ENCODE assay signal across 6 cellular contexts in the genomic region with DNA sequence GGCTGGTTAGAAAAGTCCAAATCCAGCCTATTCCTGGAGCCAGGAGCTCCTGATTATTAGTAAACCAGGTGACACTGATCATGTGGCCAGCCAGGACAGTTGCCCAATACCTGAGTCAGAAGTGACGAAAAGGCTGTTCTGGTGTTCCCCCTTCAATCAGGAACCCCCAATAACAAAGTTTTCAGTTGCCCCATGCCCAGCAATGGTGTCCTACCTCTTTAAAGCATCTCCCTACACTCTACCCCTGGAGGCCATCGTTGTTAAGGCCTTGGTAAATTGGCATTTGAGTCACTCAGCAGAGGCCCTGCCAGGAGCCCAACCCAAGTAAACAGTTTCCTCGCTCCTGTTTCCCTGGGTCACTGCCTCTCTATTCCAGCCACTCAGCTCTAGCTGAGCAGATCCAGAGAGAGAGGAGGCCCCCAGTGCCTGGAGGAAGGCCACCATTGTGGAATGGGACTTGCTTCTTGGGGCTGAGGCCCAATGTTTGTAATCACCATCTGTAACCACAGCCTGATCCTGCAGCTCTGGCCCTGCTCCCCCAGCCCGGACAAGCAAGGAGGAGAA. TPM values are rescaled to one million over a fixed set of nuclear protein-coding genes. Genes with fewer than 3 reads are reported as not detected.
DNase-seq lines count a peak whose midpoint lies in the region; ATAC-seq and TF ChIP-seq lines count a peak whose summit lies in the region.

No MANE protein-coding gene starts in this region.

- peaks cover 19% of the 10 kb centered on the region for H3K36me3 Mint-ChIP-seq in WTC11

- peak overlapping the region; percentile 22; the same call in 1 of the 2 replicates for H3K4me3 ChIP-seq in BLaER1
- no peak overlapping the region for H3K4me3 ChIP-seq in right lobe of liver

- TF ChIP-seq POLR2A in right lobe of liver (IDR thresholded peaks at IDR 0.05) = no peak

- H3K9ac ChIP-seq in BLaER1 = peak overlapping the region; percentile 72

- DNase-seq in WTC11 (ENCODE audit: low spot score) (no peak), right lobe of liver (peak; percentile 55 to 81 (median 72)), OCI-M1 (lab: John Stamatoyannopoulos, UW) (no peak), 8988T (no peak), NOMO-1 treated with dmso at 0.1 percent for 144 hours (lab: John Stamatoyannopoulos, UW; ENCODE audit: unreplicated experiment) (no peak)

- intact Hi-C loops in right lobe of liver (cut with DNase I) = no loop called here

- no peak for ATAC-seq in WTC11
- peak; percentile 72 to 83 (median 80) for ATAC-seq in right lobe of liver

- WGBS in right lobe of liver (ENCODE audit: insufficient coverage, low coverage, low lambda C conversion rate, missing lambda C conversion rate) = 21% methylated on average over 3 of the region's 4 CpGs

- CTCF ChIA-PET in WTC11 (lab: Charles Lee) = interaction anchor here (0.6 to 2.0 kb wide), 9 partner anchors 25 to 478 kb away, joined by 3 to 7 read pairs (median 3); a partner anchor contains a TSS

- no peak overlapping the region for H3K4me3 Mint-ChIP-seq in WTC11

- H3K27ac ChIP-seq in BLaER1 (peak overlapping the region; percentile 94), right lobe of liver (peak overlapping the region; percentile 74 to 93 (median 87))

- TF ChIP-seq CTCF in WTC11 (IDR thresholded peaks at IDR 0.05) (no peak), right lobe of liver (IDR thresholded peaks at IDR 0.05) (peak in 1 of 4 donors; percentile 13)

- peak overlapping the region; percentile 98 for H3K4me2 ChIP-seq in BLaER1

- H3K27me3 ChIP-seq in BLaER1 = no peaks in the 10 kb centered on the region
- no peaks in the 10 kb centered on the region for H3K27me3 ChIP-seq in right lobe of liver

- peak overlapping the region; percentile 98 for H3K27ac Mint-ChIP-seq in WTC11

- H4K20me1 ChIP-seq in BLaER1 = no peaks in the 10 kb centered on the region

- H3K27me3 Mint-ChIP-seq in WTC11 (ENCODE audit: low read depth) = no peaks in the 10 kb centered on the region

- POLR2A ChIA-PET in WTC11 (lab: Charles Lee) = interaction anchor here (1.0 to 1.2 kb wide), 2 partner anchors 18 to 25 kb away, joined by 3 read pairs; a partner anchor contains a TSS

- no peaks in the 10 kb centered on the region for H3K9me3 ChIP-seq in BLaER1
- H3K9me3 ChIP-seq in right lobe of liver = no peaks in the 10 kb centered on the region

- peaks cover 78% of the 10 kb centered on the region for H3K4me1 ChIP-seq in BLaER1
- peaks cover 2 to 31% (median 17%) of the 10 kb centered on the region in 4 donors for H3K4me1 ChIP-seq in right lobe of liver

- H3K9me3 Mint-ChIP-seq in WTC11 = no peaks in the 10 kb centered on the region

- H3K36me3 ChIP-seq in BLaER1 = peaks cover 40% of the 10 kb centered on the region
- peaks cover 3 to 55% (median 26%) of the 10 kb centered on the region in 4 donors for H3K36me3 ChIP-seq in right lobe of liver

- H3K4me1 Mint-ChIP-seq in WTC11 = peaks cover 28% of the 10 kb centered on the region

TF ChIP-seq in WTC11, 78 proteins besides CTCF, POLR2A, EP300 and RAD21:
- TF ChIP-seq TEAD1 (CRISPR knock-in tag; IDR thresholded peaks at IDR 0.05) (no peak), SMAD4 (CRISPR knock-in tag; IDR thresholded peaks at IDR 0.05) (0 out of 2 replicates have a peak, but pooled peaks have one; percentile 22), FOXK1 (CRISPR knock-in tag; IDR thresholded peaks at IDR 0.05) (no peak)
- TF ChIP-seq, protein P1, sequence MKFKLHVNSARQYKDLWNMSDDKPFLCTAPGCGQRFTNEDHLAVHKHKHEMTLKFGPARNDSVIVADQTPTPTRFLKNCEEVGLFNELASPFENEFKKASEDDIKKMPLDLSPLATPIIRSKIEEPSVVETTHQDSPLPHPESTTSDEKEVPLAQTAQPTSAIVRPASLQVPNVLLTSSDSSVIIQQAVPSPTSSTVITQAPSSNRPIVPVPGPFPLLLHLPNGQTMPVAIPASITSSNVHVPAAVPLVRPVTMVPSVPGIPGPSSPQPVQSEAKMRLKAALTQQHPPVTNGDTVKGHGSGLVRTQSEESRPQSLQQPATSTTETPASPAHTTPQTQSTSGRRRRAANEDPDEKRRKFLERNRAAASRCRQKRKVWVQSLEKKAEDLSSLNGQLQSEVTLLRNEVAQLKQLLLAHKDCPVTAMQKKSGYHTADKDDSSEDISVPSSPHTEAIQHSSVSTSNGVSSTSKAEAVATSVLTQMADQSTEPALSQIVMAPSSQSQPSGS (CRISPR knock-in tag; IDR thresholded peaks at IDR 0.05; ENCODE audit: borderline replicate concordance, low read depth) = no peak

RNA-seq across cellular contexts. Expression of a gene that starts 25.0 kb away (rescaled TPM):
- total RNA-seq in WTC11 (2021) = 45.1 to 53.0 TPM (median 45.9 TPM) in 3 replicates
- 10 to 100 TPM; 26.5 to 46.2 (median 30.9) TPM for total RNA-seq in right lobe of liver

RNA-seq across cellular contexts. Expression of a gene that starts 25.5 kb away (rescaled TPM):
- total RNA-seq in WTC11 (2021) (13.3 to 16.0 TPM (median 15.2 TPM) in 3 replicates), right lobe of liver (10 to 100 TPM in 1 of 6 experiments, 1 to 10 TPM in 5; 4.0 to 16.3 (median 6.9) TPM)

RNA-seq across cellular contexts. Expression of a gene that starts 43.6 kb away (rescaled TPM):
- total RNA-seq in WTC11 (2021) (0.50 to 0.82 TPM (median 0.73 TPM) in 3 replicates), right lobe of liver (1,000 to 10,000 TPM in 3 of 6 experiments, 100 to 1,000 TPM in 3; 825 to 1,339 (median 1,089) TPM)

RNA-seq across cellular contexts. Expression of a gene that starts 58.0 kb away (rescaled TPM):
- total RNA-seq in WTC11 (2021) = 73.4 to 85.4 TPM (median 81.7 TPM) in 3 replicates
- 10 to 100 TPM; 34.5 to 60.9 (median 41.1) TPM for total RNA-seq in right lobe of liver

RNA-seq across cellular contexts. Expression of a gene that starts 58.3 kb away (rescaled TPM):
- total RNA-seq in WTC11 (2021) (4.4 to 5.6 TPM (median 5.2 TPM) in 3 replicates), right lobe of liver (1 to 10 TPM; 2.0 to 3.4 (median 2.9) TPM)

Comparison
In these comparisons a context has a peak if more than half of its experiments do, and no peak if none do; other contexts are left out.
1. DNase-seq: peak in right lobe of liver (3 of 3); none in WTC11 (single experiment), OCI-M1 (single experiment), 8988T (single experiment) and NOMO-1 treated with dmso at 0.1 percent for 144 hours (single experiment).
2. RNA of a gene that starts 43.6 kb away (total RNA-seq): 825 to 1,339 TPM in right lobe of liver; 0.50 to 0.82 TPM in WTC11; every median in the first group is over 100 times any median in the second.